Comparison of ENCODE assay signal across 15 cellular contexts in genomic region chr21:25682382-25682781, GRCh38. TPM values are rescaled to one million over a fixed set of nuclear protein-coding genes. Genes with fewer than 3 reads are reported as not detected.
A peak's percentile ranks its signal among the peaks of the same experiment; 100 is the strongest.
DNase-seq lines count a peak whose midpoint lies in the region; ATAC-seq, FAIRE-seq and TF ChIP-seq lines count a peak whose summit lies in the region.
"Had no signal": no experiment of that assay in that cellular context is flagged by ENCODE, and none has a peak within 500 bp of the region (broad histone marks: within the 10 kb centered on the region; RNA-seq: fewer than 3 reads in every experiment).

No MANE protein-coding gene starts in this region.

- H3K56ac ChIP-seq in H1 (replicated peaks; ENCODE audit: insufficient read length, low read depth, low read length) = no peak overlapping the region

- ATAC-seq in heart left ventricle (no peak), GM21529 (IDR thresholded peaks at IDR 0.05; ENCODE audit: unreplicated experiment) (no peak)
- ATAC-seq: HCT116, K562 had no signal

- POLR2A ChIA-PET in H1 (lab: Charles Lee; ENCODE audit: partially characterized antibody) = interaction anchor here (0.6 kb wide), 1 partner anchor 37 kb away, joined by 3 read pairs; no protein-coding TSS in a partner anchor

- no peaks in the 10 kb centered on the region; the same call in 1 of the 2 replicates for H3K23me2 ChIP-seq in H1 (ENCODE audit: low read depth, low read length)

- no peak overlapping the region; a peak in 1 of 7 replicates for H3K9ac ChIP-seq in H1 (replicated peaks in 1 of 4; ENCODE audit: extremely low read depth in 1 of 4, low read depth in 3 of 4, low read length in 3 of 4)
- H3K9ac ChIP-seq: BLaER1 treated with 17β-estradiol and CSF1 and Interleukin-3, amounts not matched to agents 10 nM and 100 nM had no signal

- intact Hi-C loops in left ventricle myocardium inferior (cut with micrococcal nuclease) = no loop called here
- intact Hi-C loops in heart left ventricle (cut with DNase I) = loop anchor here in 1 of 10 donors (10.0 kb wide), 1 partner anchor 48 kb away; the partner anchor contains the start of gene JAM2

- no peak overlapping the region for H2BK12ac ChIP-seq in H1 (ENCODE audit: low read depth, low read length)

- H3K79me2 ChIP-seq in H1 (ENCODE audit: control insufficient read depth in 1 of 2, insufficient read depth in 2 of 2, low read length in 2 of 2) = no peaks in the 10 kb centered on the region

- no peak overlapping the region for H2AK5ac ChIP-seq in H1 (ENCODE audit: low read depth, low read length)

- peaks cover 10% of the 10 kb centered on the region for H3K36me3 ChIP-seq in left ventricle myocardium inferior
- H3K36me3 ChIP-seq in heart left ventricle = peaks cover 0 to 17% (median 3%) of the 10 kb centered on the region in 9 donors
- no peaks in the 10 kb centered on the region for H3K36me3 ChIP-seq in H1 (ENCODE audit: control insufficient read depth in 2 of 4, insufficient read depth in 4 of 4, low read length in 3 of 4)
- H3K36me3 ChIP-seq: BLaER1 treated with 17β-estradiol and CSF1 and Interleukin-3, amounts not matched to agents 10 nM and 100 nM had no signal

- no peak overlapping the region for H3K4ac ChIP-seq in H1 (replicated peaks; ENCODE audit: insufficient read length, low read depth, low read length)

- H3K9me3 ChIP-seq in left ventricle myocardium inferior (replicated peaks) (no peaks in the 10 kb centered on the region), heart left ventricle (no peaks in the 10 kb centered on the region), H1 (ENCODE audit: insufficient read depth in 2 of 2, low read depth in 1 of 2, low read length in 1 of 2) (no peaks in the 10 kb centered on the region)
- H3K9me3 ChIP-seq: BLaER1 treated with 17β-estradiol and CSF1 and Interleukin-3, amounts not matched to agents 10 nM and 100 nM had no signal

- H3K4me2 ChIP-seq in H1 (ENCODE audit: insufficient read depth in 1 of 2, low read depth in 2 of 2, low read length in 2 of 2) = peak overlapping the region; percentile 42 to 47; a peak in 3 of 4 replicates
- H3K4me2 ChIP-seq: BLaER1 treated with 17β-estradiol and CSF1 and Interleukin-3, amounts not matched to agents 10 nM and 100 nM had no signal

- no peak for TF ChIP-seq EP300 in H1 (IDR thresholded peaks at IDR 0.05; ENCODE audit: borderline replicate concordance in 1 of 2, low read depth in 2 of 2, low read length in 2 of 2)

- TF ChIP-seq POLR2A in heart left ventricle (IDR thresholded peaks at IDR 0.05) (no peak), H1 (IDR thresholded peaks at IDR 0.05; ENCODE audit: control extremely low read depth in 1 of 2, low read depth in 2 of 2, low read length in 2 of 2) (no peak)

- no peak for DNase-seq in left ventricle myocardium inferior
- no peak for DNase-seq in heart left ventricle
- no peak for DNase-seq in H1 (ENCODE audit: low read depth in 1 of 2, low spot score in 2 of 2)
- DNase-seq in myocyte (ENCODE audit: low read depth) = peak; percentile 40
- DNase-seq in effector CD4-positive, alpha-beta T cell = no peak
- DNase-seq in stimulated activated naive CD4-positive, alpha-beta T cell treated with Interleukin-2 at 50 U/mL for 16 hours (lab: John Stamatoyannopoulos, UW) = no peak
- DNase-seq: ACHN; CD4-positive, CD25-positive, alpha-beta regulatory T cell; DMS53; GOT3 had no signal

- no peak overlapping the region for H4K5ac ChIP-seq in H1 (ENCODE audit: insufficient read length, low read depth, low read length)

- no peak overlapping the region for H4K91ac ChIP-seq in H1 (replicated peaks; ENCODE audit: insufficient read length, low read length)

- H3K27me3 ChIP-seq in left ventricle myocardium inferior (ENCODE audit: low read depth) = no peaks in the 10 kb centered on the region
- H3K27me3 ChIP-seq in heart left ventricle = no peaks in the 10 kb centered on the region
- no peaks in the 10 kb centered on the region for H3K27me3 ChIP-seq in H1 (replicated peaks in 1 of 4; ENCODE audit: control insufficient read depth in 3 of 4, extremely low read depth in 1 of 4, insufficient read depth in 3 of 4, low read length in 3 of 4)
- H3K27me3 ChIP-seq: BLaER1 treated with 17β-estradiol and CSF1 and Interleukin-3, amounts not matched to agents 10 nM and 100 nM had no signal

- no peak overlapping the region for H3K4me3 ChIP-seq in left ventricle myocardium inferior
- H3K4me3 ChIP-seq in heart left ventricle = no peak overlapping the region
- no peak overlapping the region for H3K4me3 ChIP-seq in H1 (ENCODE audit: extremely low read depth in 1 of 4, insufficient read depth in 2 of 4, low read depth in 3 of 4, low read length in 4 of 4)
- H3K4me3 ChIP-seq: BLaER1 treated with 17β-estradiol and CSF1 and Interleukin-3, amounts not matched to agents 10 nM and 100 nM; K562 had no signal

- no peak for TF ChIP-seq RAD21 in H1 (IDR thresholded peaks at IDR 0.05 in 1 of 2, conservative IDR thresholded peaks at IDR 0.05 in 1 of 2; ENCODE audit: low read depth in 2 of 2, low read length in 2 of 2)

- no peaks in the 10 kb centered on the region for H4K20me1 ChIP-seq in H1 (replicated peaks in 1 of 2; ENCODE audit: control insufficient read depth in 1 of 2, insufficient read depth in 2 of 2, low read length in 2 of 2)
- H4K20me1 ChIP-seq: BLaER1 treated with 17β-estradiol and CSF1 and Interleukin-3, amounts not matched to agents 10 nM and 100 nM had no signal

- H3K27ac ChIP-seq in left ventricle myocardium inferior (replicated peaks) (peak overlapping the region; percentile 9), heart left ventricle (no peak overlapping the region), H1 (ENCODE audit: low read depth, low read length) (no peak overlapping the region)
- H3K27ac ChIP-seq: BLaER1 treated with 17β-estradiol and CSF1 and Interleukin-3, amounts not matched to agents 10 nM and 100 nM had no signal

- H3K79me1 ChIP-seq in H1 (ENCODE audit: low read depth, low read length) = no peaks in the 10 kb centered on the region

- no peak overlapping the region for H3K14ac ChIP-seq in H1 (ENCODE audit: insufficient read length)

- no peak overlapping the region for H4K8ac ChIP-seq in H1 (ENCODE audit: extremely low read depth, insufficient read depth, low read length)

- H2BK120ac ChIP-seq in H1 (replicated peaks; ENCODE audit: low read depth, low read length) = no peak overlapping the region

- H3K23ac ChIP-seq in H1 (ENCODE audit: insufficient read length) = no peak overlapping the region

- FAIRE-seq in H1 (lab: Jason Lieb, UNC) = no peak
- FAIRE-seq: GM18507, K562 had no signal

- no peak overlapping the region for H2BK5ac ChIP-seq in H1 (ENCODE audit: low read depth, low read length)

- H3K4me1 ChIP-seq in left ventricle myocardium inferior (peaks cover 37% of the 10 kb centered on the region), heart left ventricle (peaks cover 0 to 24% (median 8%) of the 10 kb centered on the region in 12 donors), H1 (replicated peaks in 1 of 4; ENCODE audit: control insufficient read depth in 3 of 4, insufficient read depth in 4 of 4, low read length in 3 of 4) (peaks cover 0 to 4% (median 0%) of the 10 kb centered on the region in 4 experiments; a peak in 1 of 7 replicates)
- H3K4me1 ChIP-seq: BLaER1 treated with 17β-estradiol and CSF1 and Interleukin-3, amounts not matched to agents 10 nM and 100 nM had no signal

- no peak overlapping the region; the same call in none of the 2 replicates for H2AFZ ChIP-seq in H1 (ENCODE audit: low read length)

- no peak overlapping the region for H2BK20ac ChIP-seq in H1 (ENCODE audit: low read length)

- TF ChIP-seq CTCF in left ventricle myocardium inferior (IDR thresholded peaks at IDR 0.05; ENCODE audit: borderline replicate concordance) (no peak), heart left ventricle (IDR thresholded peaks at IDR 0.05) (no peak), H1 (IDR thresholded peaks at IDR 0.05; ENCODE audit: control extremely low read depth in 1 of 3, insufficient read depth in 1 of 3, low read depth in 1 of 3, low read length in 3 of 3) (no peak)

- 72 to 79% (median 75%) methylated on average over 9 of the region's 9 CpGs for WGBS in heart left ventricle, 4 donors
- WGBS in H1 (ENCODE audit: extremely low coverage in 1 of 2, insufficient coverage in 1 of 2, insufficient read length in 1 of 2, insufficient replicate concordance in 2 of 2, low coverage in 1 of 2, low lambda C conversion rate in 2 of 2, missing lambda C conversion rate in 1 of 2), 2 experiments = 51% methylated on average over 9 of the region's 9 CpGs; no CpG with 5 or more reads in 1 of the 2 experiments

- H2BK15ac ChIP-seq in H1 (ENCODE audit: low read length) = no peak overlapping the region

- CTCF ChIA-PET in H1 (lab: Charles Lee; ENCODE audit: partially characterized antibody) = interaction anchor here (0.5 to 1.3 kb wide), 2 partner anchors 26 to 1104 kb away, joined by 3 to 5 read pairs; no protein-coding TSS in a partner anchor

- no peak overlapping the region for H3K18ac ChIP-seq in H1 (ENCODE audit: extremely low read depth, low read length)

RNA-seq across cellular contexts. Expression of gene JAM2, which starts 43.3 kb away (rescaled TPM):
- total RNA-seq in left ventricle myocardium inferior (23.7 TPM), heart left ventricle (10 to 100 TPM; 13.1 to 55.7 (median 28.5) TPM), myocyte (34.0 and 45.3 TPM in 2 replicates)
- polyA plus RNA-seq in heart left ventricle (10 to 100 TPM; 12.5 to 19.2 TPM), H1 (2011; rRNA removed) (3.0 and 4.9 TPM in 2 replicates)
- total RNA-seq in H1 (2021; fragmentation: NEBNext Ultra II Directional; extraction: Animal tissue kit (Norgen Biotek cat#: 25700)) = 7.0 and 9.5 TPM in 2 replicates
- 4.0 TPM for polyA plus RNA-seq in H1 (2011; cell fraction: cytosol; rRNA removed)
- 3.6 TPM for polyA plus RNA-seq in H1 (2011; cell fraction: nucleus; rRNA removed)
- 4.9 to 7.7 TPM (median 6.0 TPM) in 4 replicates for polyA plus RNA-seq in H1 (2012, experiment 1 of 2)
- 3.6 TPM for polyA plus RNA-seq in H1 (2012, experiment 2 of 2)
- 5.9 TPM for polyA plus RNA-seq in H1 (2013, experiment 1 of 2)
- 7.5 TPM for polyA plus RNA-seq in H1 (2013, experiment 2 of 2)
- polyA minus RNA-seq in H1 (2011; rRNA and poly(A)+ RNA removed) = 3.4 and 3.8 TPM in 2 replicates
- polyA minus RNA-seq in H1 (2011; cell fraction: cytosol; rRNA and poly(A)+ RNA removed) = 4.0 TPM
- 6.4 TPM for polyA minus RNA-seq in H1 (2011; cell fraction: nucleus; rRNA and poly(A)+ RNA removed)
- 116 TPM for polyA plus RNA-seq in myocyte (2012)
- total RNA-seq: CD4-positive, CD25-positive, alpha-beta regulatory T cell; K562 had no signal

RNA-seq across cellular contexts. Expression of gene ATP5PF, which starts 52.3 kb away (rescaled TPM):
- total RNA-seq in left ventricle myocardium inferior (819 TPM), heart left ventricle (100 to 1,000 TPM; 479 to 989 (median 653) TPM), myocyte (163 and 184 TPM in 2 replicates)
- polyA plus RNA-seq in heart left ventricle (1,000 to 10,000 TPM in 1 of 2 donors, 100 to 1,000 TPM in 1; 719 to 1,745 TPM), H1 (2011; rRNA removed) (99.6 and 240 TPM in 2 replicates)
- total RNA-seq in H1 (2021; fragmentation: NEBNext Ultra II Directional; extraction: Animal tissue kit (Norgen Biotek cat#: 25700)) = 131 and 135 TPM in 2 replicates
- 183 TPM for polyA plus RNA-seq in H1 (2011; cell fraction: cytosol; rRNA removed)
- 21.8 TPM for polyA plus RNA-seq in H1 (2011; cell fraction: nucleus; rRNA removed)
- polyA plus RNA-seq in H1 (2012, experiment 1 of 2) = 151 to 192 TPM (median 180 TPM) in 4 replicates
- polyA plus RNA-seq in H1 (2012, experiment 2 of 2) = 210 TPM
- polyA plus RNA-seq in H1 (2013, experiment 1 of 2) = 273 TPM
- polyA plus RNA-seq in H1 (2013, experiment 2 of 2) = 292 TPM
- polyA minus RNA-seq in H1 (2011; rRNA and poly(A)+ RNA removed) = 26.7 and 28.6 TPM in 2 replicates
- 23.0 TPM for polyA minus RNA-seq in H1 (2011; cell fraction: cytosol; rRNA and poly(A)+ RNA removed)
- polyA minus RNA-seq in H1 (2011; cell fraction: nucleus; rRNA and poly(A)+ RNA removed) = 15.4 TPM
- 243 TPM for polyA plus RNA-seq in myocyte (2012)

RNA-seq across cellular contexts. Expression of gene GABPA, which starts 52.4 kb away (rescaled TPM):
- 15.5 TPM for total RNA-seq in left ventricle myocardium inferior
- 10 to 100 TPM in 8 of 9 donors, 1 to 10 TPM in 1; 9.0 to 20.6 (median 15.6) TPM for total RNA-seq in heart left ventricle
- polyA plus RNA-seq in heart left ventricle = 1 to 10 TPM; 6.1 to 7.2 TPM
- total RNA-seq in H1 (2021; fragmentation: NEBNext Ultra II Directional; extraction: Animal tissue kit (Norgen Biotek cat#: 25700)) = 22.2 and 22.8 TPM in 2 replicates
- 3.2 and 5.2 TPM in 2 replicates for polyA plus RNA-seq in H1 (2011; rRNA removed)
- polyA plus RNA-seq in H1 (2011; cell fraction: cytosol; rRNA removed) = 9.2 TPM
- 4.4 TPM for polyA plus RNA-seq in H1 (2011; cell fraction: nucleus; rRNA removed)
- polyA plus RNA-seq in H1 (2012, experiment 1 of 2) = 5.0 to 13.1 TPM (median 7.4 TPM) in 4 replicates
- 0.70 TPM for polyA plus RNA-seq in H1 (2012, experiment 2 of 2)
- polyA plus RNA-seq in H1 (2013, experiment 1 of 2) = 11.1 TPM
- polyA plus RNA-seq in H1 (2013, experiment 2 of 2) = 10.5 TPM
- polyA minus RNA-seq in H1 (2011; rRNA and poly(A)+ RNA removed) = 15.9 and 35.0 TPM in 2 replicates
- polyA minus RNA-seq in H1 (2011; cell fraction: cytosol; rRNA and poly(A)+ RNA removed) = 18.6 TPM
- 15.4 TPM for polyA minus RNA-seq in H1 (2011; cell fraction: nucleus; rRNA and poly(A)+ RNA removed)
- 28.7 and 32.6 TPM in 2 replicates for total RNA-seq in myocyte
- polyA plus RNA-seq in myocyte (2012) = 8.4 TPM
